24 cellular contexts compared by ENCODE assay signal in the genomic region with DNA sequence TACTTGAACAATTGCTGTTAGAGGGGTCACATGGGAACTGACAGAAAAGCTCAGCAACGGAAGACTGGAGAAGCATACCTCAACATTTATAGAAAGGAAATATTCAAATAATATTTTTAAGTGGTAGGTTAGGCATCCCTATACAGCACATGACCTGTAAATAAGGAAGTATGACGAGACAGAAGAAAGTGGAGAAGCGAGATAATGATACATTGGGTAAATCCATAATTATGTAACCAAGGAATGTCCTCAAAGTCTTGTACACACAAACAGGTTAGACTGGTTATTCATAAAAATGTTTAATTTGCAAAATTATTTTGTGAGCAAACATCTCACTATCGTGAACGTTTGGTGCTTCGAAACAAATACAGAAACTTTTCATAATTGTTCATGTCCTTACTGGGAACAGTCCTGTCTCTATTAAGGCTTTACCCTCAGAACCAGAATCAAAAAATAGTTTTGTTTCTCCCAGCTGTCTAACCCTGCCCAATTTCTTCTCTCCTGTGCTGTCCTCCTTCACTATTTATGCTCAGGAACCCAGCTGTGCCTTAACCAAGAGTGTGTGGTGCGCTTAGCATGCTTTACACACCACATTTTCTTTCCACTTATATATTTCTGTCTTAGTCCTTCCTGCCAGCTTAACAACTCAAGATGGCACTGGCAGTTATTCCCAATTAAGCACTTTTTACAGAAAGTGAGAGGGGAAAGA. TPM values are rescaled to one million over a fixed set of nuclear protein-coding genes. Genes with fewer than 3 reads are reported as not detected.
A peak's percentile ranks its signal among the peaks of the same experiment; 100 is the strongest.
DNase-seq lines count a peak whose midpoint lies in the region; ATAC-seq and TF ChIP-seq lines count a peak whose summit lies in the region.
"Had no signal": no experiment of that assay in that cellular context is flagged by ENCODE, and none has a peak within 500 bp of the region (broad histone marks: within the 10 kb centered on the region; RNA-seq: fewer than 3 reads in every experiment).

No MANE protein-coding gene starts in this region.

- H3K4me3 Mint-ChIP-seq in CD4-positive, alpha-beta T cell = no peak overlapping the region
- H3K4me3 Mint-ChIP-seq: T-helper 1 cell treated with Interleukin-12 subunit alpha and Interleukin-12 subunit beta and Interleukin-4 antibody, amounts not matched to agents 30 μg/mL and 1 μg/mL, for 36 hours had no signal

- 84 to 88% methylated on average over 7 of the region's 7 CpGs for WGBS in thyroid gland, 2 donors

- H3K4me3 ChIP-seq in OCI-LY1 (ENCODE audit: low read depth, low read length, poor library complexity, severe bottlenecking) (peak overlapping the region; percentile 23), breast epithelium (no peak overlapping the region), neutrophil (ENCODE audit: low read depth in 1 of 2, low read length in 1 of 2) (no peak overlapping the region), thyroid gland (replicated peaks in 1 of 3) (no peak overlapping the region)
- H3K4me3 ChIP-seq: esophagus squamous epithelium, sigmoid colon, stomach had no signal

- DNase-seq in breast epithelium (ENCODE audit: low spot score in 2 of 2) = no peak
- no peak for DNase-seq in thyroid gland
- no peak for DNase-seq in A172 (ENCODE audit: low spot score)
- DNase-seq in NCI-H748 treated with DMSO at 0.1 percent for 48 hours (lab: John Stamatoyannopoulos, UW) = no peak
- no peak for DNase-seq in CD4-positive, alpha-beta T cell
- DNase-seq: activated CD4-positive, CD25-positive, alpha-beta regulatory T cell; activated effector memory CD4-positive, alpha-beta T cell treated with Interleukin-2 at 50 U/mL for 16 hours; caudate nucleus; COR-L47; esophagus squamous epithelium; glutamatergic neuron; KG1; NCI-H1417 treated with DMSO at 0.1 percent for 48 hours; NCI-H2171 treated with DMSO at 0.1 percent for 48 hours; sigmoid colon; stimulated activated CD4-positive, alpha-beta T cell treated with anti-CD3 and anti-CD28 coated beads, Interleukin-1b, Interleukin-23, amount 100 ng/mL, for 48 hours; stomach had no signal

- H3K36me3 Mint-ChIP-seq in CD4-positive, alpha-beta T cell (ENCODE audit: low read depth) = no peaks in the 10 kb centered on the region

- CTCF ChIA-PET in CD4-positive, alpha-beta T cell (lab: Charles Lee) = interaction anchor here (1.0 kb wide), 1 partner anchor 12 kb away, joined by 3 read pairs; no protein-coding TSS in a partner anchor

- peak; percentile 53 for ATAC-seq in GM19351 (IDR thresholded peaks at IDR 0.05; ENCODE audit: unreplicated experiment)
- ATAC-seq in CD4-positive, alpha-beta T cell (ENCODE audit: poor library complexity) = no peak
- ATAC-seq: HCT116 had no signal

- H2AFZ ChIP-seq in OCI-LY1 (ENCODE audit: low read length) = peak overlapping the region; percentile 26; the same call in 1 of the 2 replicates

- POLR2A ChIA-PET in CD4-positive, alpha-beta T cell (lab: Charles Lee) = no interaction called here

- H3K36me3 ChIP-seq in OCI-LY1 (ENCODE audit: insufficient read depth, low read length) (no peaks in the 10 kb centered on the region; the same call in 1 of the 2 replicates), breast epithelium (no peaks in the 10 kb centered on the region), neutrophil (no peaks in the 10 kb centered on the region), thyroid gland (no peaks in the 10 kb centered on the region)
- H3K36me3 ChIP-seq: esophagus squamous epithelium, sigmoid colon, stomach had no signal

- no peaks in the 10 kb centered on the region for H3K27me3 Mint-ChIP-seq in CD4-positive, alpha-beta T cell

- TF ChIP-seq POLR2A in breast epithelium (IDR thresholded peaks at IDR 0.05) = no peak
- no peak for TF ChIP-seq POLR2A in thyroid gland (IDR thresholded peaks at IDR 0.05)

- H3K27me3 ChIP-seq in OCI-LY1 (ENCODE audit: insufficient read depth, low read length) (no peaks in the 10 kb centered on the region), breast epithelium (no peaks in the 10 kb centered on the region), neutrophil (no peaks in the 10 kb centered on the region), thyroid gland (no peaks in the 10 kb centered on the region)
- H3K27me3 ChIP-seq in CD4-positive, alpha-beta T cell (ENCODE audit: control insufficient read depth, insufficient read depth, low read length) = no peaks in the 10 kb centered on the region
- H3K27me3 ChIP-seq: esophagus squamous epithelium, sigmoid colon, stomach had no signal

- H3K27ac Mint-ChIP-seq in CD4-positive, alpha-beta T cell = no peak overlapping the region
- H3K27ac Mint-ChIP-seq: T-helper 1 cell treated with Interleukin-12 subunit alpha and Interleukin-12 subunit beta and Interleukin-4 antibody, amounts not matched to agents 30 μg/mL and 1 μg/mL, for 36 hours had no signal

- H3K4me1 Mint-ChIP-seq in CD4-positive, alpha-beta T cell (ENCODE audit: low read depth) = no peaks in the 10 kb centered on the region

- peaks cover 29% of the 10 kb centered on the region for H3K4me1 ChIP-seq in OCI-LY1 (ENCODE audit: insufficient read depth, low read length, severe bottlenecking)
- H3K4me1 ChIP-seq in breast epithelium = no peaks in the 10 kb centered on the region
- peaks cover 0 to 12% of the 10 kb centered on the region in 2 experiments for H3K4me1 ChIP-seq in neutrophil (ENCODE audit: control insufficient read depth in 1 of 2, insufficient read depth in 1 of 2, low read depth in 1 of 2, low read length in 1 of 2)
- H3K4me1 ChIP-seq in thyroid gland = no peaks in the 10 kb centered on the region
- H3K4me1 ChIP-seq: sigmoid colon, stomach had no signal

- H3K27ac ChIP-seq in OCI-LY1 (ENCODE audit: low read depth, low read length, poor library complexity, severe bottlenecking) = peak overlapping the region; percentile 69
- H3K27ac ChIP-seq in breast epithelium = peak overlapping the region; percentile 12 to 43
- H3K27ac ChIP-seq in neutrophil = peak overlapping the region; percentile 29
- no peak overlapping the region for H3K27ac ChIP-seq in thyroid gland
- no peak overlapping the region for H3K27ac ChIP-seq in CD4-positive, alpha-beta T cell (ENCODE audit: low read depth, low read length)
- H3K27ac ChIP-seq: esophagus squamous epithelium, sigmoid colon, stomach had no signal

- intact Hi-C loops in breast epithelium (cut with DNase I; ENCODE audit: low total_unique reads) (no loop called here), thyroid gland (cut with DNase I) (no loop called here)
- intact Hi-C loops in CD4-positive, alpha-beta T cell (cut with DNase I, micrococcal nuclease) = no loop called here

- H4K20me1 ChIP-seq in OCI-LY1 (ENCODE audit: insufficient read depth, low read length) = no peaks in the 10 kb centered on the region

- H3K4me2 ChIP-seq in OCI-LY1 (ENCODE audit: low read length) = peak overlapping the region; percentile 54

- TF ChIP-seq CTCF in OCI-LY1 (IDR thresholded peaks at IDR 0.05; ENCODE audit: low read length) = no peak
- TF ChIP-seq CTCF in breast epithelium (IDR thresholded peaks at IDR 0.05) = no peak
- no peak for TF ChIP-seq CTCF in neutrophil (IDR thresholded peaks at IDR 0.05)
- TF ChIP-seq CTCF in thyroid gland (IDR thresholded peaks at IDR 0.05) = no peak
- TF ChIP-seq CTCF in CD4-positive, alpha-beta T cell (IDR thresholded peaks at IDR 0.05) = no peak

- no peaks in the 10 kb centered on the region for H3K79me2 ChIP-seq in OCI-LY1 (ENCODE audit: insufficient read depth, low read length)

- H3K9ac ChIP-seq in OCI-LY1 (ENCODE audit: low read length) = peak overlapping the region; percentile 25; the same call in 1 of the 2 replicates

- H3K9me3 Mint-ChIP-seq in CD4-positive, alpha-beta T cell = no peaks in the 10 kb centered on the region
- H3K9me3 Mint-ChIP-seq: T-helper 1 cell treated with Interleukin-12 subunit alpha and Interleukin-12 subunit beta and Interleukin-4 antibody, amounts not matched to agents 30 μg/mL and 1 μg/mL, for 36 hours had no signal

- no peaks in the 10 kb centered on the region for H3K9me3 ChIP-seq in OCI-LY1 (ENCODE audit: low read length)
- no peaks in the 10 kb centered on the region for H3K9me3 ChIP-seq in breast epithelium
- H3K9me3 ChIP-seq in neutrophil = no peaks in the 10 kb centered on the region
- no peaks in the 10 kb centered on the region for H3K9me3 ChIP-seq in thyroid gland
- no peaks in the 10 kb centered on the region for H3K9me3 ChIP-seq in CD4-positive, alpha-beta T cell (ENCODE audit: control insufficient read depth, low read length)
- H3K9me3 ChIP-seq: esophagus squamous epithelium, sigmoid colon, stomach had no signal

- H3F3A ChIP-seq in OCI-LY1 (ENCODE audit: insufficient read depth, low read length) = no peaks in the 10 kb centered on the region

- H3K9me2 ChIP-seq in OCI-LY1 (ENCODE audit: low read depth, low read length) = no peaks in the 10 kb centered on the region

RNA-seq across cellular contexts. Expression of a gene that starts 10.2 kb away (rescaled TPM):
- total RNA-seq in breast epithelium (1 to 10 TPM; 1.1 to 4.3 (median 1.9) TPM), thyroid gland (1 to 10 TPM in 1 of 4 donors, under 1 TPM in 2, not detected in 1; 0.27 to 2.3 (median 0.39) TPM)
- 2.4 TPM in 1 of 2 replicates, not detected in the other for total RNA-seq in A172 (2014; rRNA removed; shearing (Covaris generic))
- not detected for total RNA-seq in CD4-positive, alpha-beta T cell
- total RNA-seq: G401, osteocyte had no signal

RNA-seq across cellular contexts. Expression of a gene that starts 22.8 kb away (rescaled TPM):
- 10 to 100 TPM; 43.2 to 48.0 (median 44.2) TPM for total RNA-seq in breast epithelium
- total RNA-seq in thyroid gland = 10 to 100 TPM; 52.7 to 84.3 (median 64.6) TPM
- 351 and 373 TPM in 2 replicates for total RNA-seq in A172 (2014; rRNA removed; shearing (Covaris generic))
- total RNA-seq in CD4-positive, alpha-beta T cell = 10 to 100 TPM; 13.0 to 16.9 TPM

Comparison
In these comparisons a context has a peak if more than half of its experiments do, and no peak if none do; other contexts are left out.
1. H3K27ac ChIP-seq: peak in OCI-LY1 (single experiment), breast epithelium (2 of 2) and neutrophil (single experiment); none in thyroid gland (0 of 3) and CD4-positive, alpha-beta T cell (single experiment).